Comparison of ENCODE assay signal across 8 cellular contexts in the genomic region with DNA sequence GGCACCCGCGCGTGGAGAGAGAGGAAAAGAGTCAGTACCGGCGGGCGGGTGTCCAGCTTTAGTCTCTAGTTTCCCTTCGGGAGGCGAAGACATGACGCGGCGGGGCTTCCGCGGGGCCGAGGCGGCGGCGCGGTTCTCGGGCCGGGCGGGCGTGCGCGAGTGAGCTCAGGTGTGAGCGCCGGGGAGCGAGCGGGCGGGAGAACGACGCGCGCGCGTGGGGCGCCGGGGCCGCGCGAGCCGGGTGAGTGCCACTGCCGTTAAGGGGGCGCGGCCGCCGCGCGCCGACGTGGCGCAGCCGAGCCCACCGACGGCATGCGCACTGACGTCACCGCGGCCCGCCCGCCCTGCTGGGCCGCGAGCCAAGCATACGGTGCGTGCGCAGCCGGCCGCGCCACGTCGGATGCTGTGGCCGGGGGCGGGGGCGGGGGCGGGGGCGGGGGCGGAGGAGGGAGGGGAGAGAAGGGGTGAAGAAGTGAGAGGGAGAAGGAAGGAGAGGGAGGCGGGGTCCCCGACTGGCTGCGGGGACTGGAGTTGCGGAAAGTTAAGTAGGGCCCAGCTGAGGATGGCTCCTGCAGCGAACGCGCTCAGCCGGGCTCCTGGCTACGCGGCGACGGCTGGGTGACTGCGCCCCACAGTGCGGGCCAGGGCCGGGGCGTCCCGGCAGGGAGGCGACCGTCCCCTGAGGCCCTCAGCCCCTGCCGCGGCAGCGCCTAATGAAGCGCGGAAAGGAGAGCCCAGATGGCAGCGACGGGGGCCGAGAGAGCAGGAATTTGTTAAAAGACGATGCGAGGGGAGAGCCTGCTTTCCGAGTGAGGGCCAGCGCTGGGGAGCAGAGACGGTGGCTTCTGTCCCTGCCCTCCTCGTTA. TPM values are rescaled to one million over a fixed set of nuclear protein-coding genes. Genes with fewer than 3 reads are reported as not detected.
DNase-seq lines count a peak whose midpoint lies in the region; ATAC-seq and TF ChIP-seq lines count a peak whose summit lies in the region.

A gene with protein sequence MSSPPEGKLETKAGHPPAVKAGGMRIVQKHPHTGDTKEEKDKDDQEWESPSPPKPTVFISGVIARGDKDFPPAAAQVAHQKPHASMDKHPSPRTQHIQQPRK (minus strand): TSS at position 259 of the 866 bp plus-strand sequence. CDS start 166 bp downstream, at position 93.

- intact Hi-C loops in naive thymus-derived CD4-positive, alpha-beta T cell (cut with micrococcal nuclease) = loop anchor here (1.0 to 5.0 kb wide), 7 partner anchors 59 to 511 kb away; a partner anchor contains a TSS

- H3K27me3 Mint-ChIP-seq in naive thymus-derived CD4-positive, alpha-beta T cell = peaks cover 0 to 14% (median 0%) of the 10 kb centered on the region in 5 donors
- H3K27me3 Mint-ChIP-seq in stimulated activated naive B cell treated with anti-CD40 and anti-IgM and Interleukin-4, amounts not matched to agents 10 μg/mL and 1 μg/mL and 100 μg/mL, for 72 hours = no peaks in the 10 kb centered on the region

- H3K79me2 ChIP-seq in fibroblast of lung (ENCODE audit: control insufficient read depth, insufficient read depth, low read length) = peaks cover 38% of the 10 kb centered on the region

- no peaks in the 10 kb centered on the region for H3K36me3 ChIP-seq in fibroblast of lung (ENCODE audit: control insufficient read depth, insufficient read depth, low read length)
- no peaks in the 10 kb centered on the region for H3K36me3 ChIP-seq in naive thymus-derived CD4-positive, alpha-beta T cell (ENCODE audit: control insufficient read depth in 2 of 3, insufficient read depth in 3 of 3, low read length in 3 of 3)

- peak; percentile 75 for ATAC-seq in GM21723 (IDR thresholded peaks at IDR 0.05; ENCODE audit: unreplicated experiment)
- ATAC-seq in naive thymus-derived CD4-positive, alpha-beta T cell = peak; percentile 93
- ATAC-seq in stimulated activated naive B cell treated with anti-CD40 and anti-IgM and Interleukin-4, amounts not matched to agents 10 μg/mL and 1 μg/mL and 100 μg/mL, for 72 hours (replicated peaks) = peak; percentile 81 to 84

- no peaks in the 10 kb centered on the region for H4K20me1 ChIP-seq in fibroblast of lung (ENCODE audit: control insufficient read depth, extremely low read depth, insufficient read depth, low read length)

- no peak for TF ChIP-seq CTCF in fibroblast of lung (conservative IDR thresholded peaks at IDR 0.05 in 1 of 2, IDR thresholded peaks at IDR 0.05 in 1 of 2; ENCODE audit: low read depth in 1 of 2, low read length in 2 of 2)

- peak within 1 kb of the TSS; percentile 89 to 96 (median 92) for H3K4me3 Mint-ChIP-seq in naive thymus-derived CD4-positive, alpha-beta T cell
- H3K4me3 Mint-ChIP-seq in stimulated activated naive B cell treated with anti-CD40 and anti-IgM and Interleukin-4, amounts not matched to agents 10 μg/mL and 1 μg/mL and 100 μg/mL, for 72 hours = peak within 1 kb of the TSS; percentile 86 to 88

- peak within 1 kb of the TSS; percentile 97 for H3K4me2 ChIP-seq in fibroblast of lung (ENCODE audit: extremely low read depth, insufficient read depth, low read length)

- H3K4me3 ChIP-seq in fibroblast of lung (replicated peaks in 1 of 4; ENCODE audit: control extremely low read depth in 1 of 4, insufficient read depth in 1 of 4, low read depth in 3 of 4, low read length in 4 of 4) = peak within 1 kb of the TSS; percentile 65 to 89 (median 78)
- peak within 1 kb of the TSS; percentile 73 for H3K4me3 ChIP-seq in naive thymus-derived CD4-positive, alpha-beta T cell (ENCODE audit: low read length)

- H3K9me3 Mint-ChIP-seq in naive thymus-derived CD4-positive, alpha-beta T cell = no peaks in the 10 kb centered on the region
- no peaks in the 10 kb centered on the region for H3K9me3 Mint-ChIP-seq in stimulated activated naive B cell treated with anti-CD40 and anti-IgM and Interleukin-4, amounts not matched to agents 10 μg/mL and 1 μg/mL and 100 μg/mL, for 72 hours

- peak within 1 kb of the TSS; percentile 80 for H2AFZ ChIP-seq in fibroblast of lung (ENCODE audit: low read length)

- CTCF ChIA-PET in naive thymus-derived CD4-positive, alpha-beta T cell (lab: Charles Lee) = no interaction called here

- peaks cover 0 to 8% (median 0%) of the 10 kb centered on the region in 5 donors for H3K36me3 Mint-ChIP-seq in naive thymus-derived CD4-positive, alpha-beta T cell
- H3K36me3 Mint-ChIP-seq in stimulated activated naive B cell treated with anti-CD40 and anti-IgM and Interleukin-4, amounts not matched to agents 10 μg/mL and 1 μg/mL and 100 μg/mL, for 72 hours = peaks cover 5 to 8% of the 10 kb centered on the region in 2 donors

- H3K9me3 ChIP-seq in fibroblast of lung (ENCODE audit: control insufficient read depth, insufficient read depth, low read depth, low read length) = no peaks in the 10 kb centered on the region
- H3K9me3 ChIP-seq in naive thymus-derived CD4-positive, alpha-beta T cell (ENCODE audit: control insufficient read depth in 2 of 3, low read length in 3 of 3) = no peaks in the 10 kb centered on the region

- DNase-seq in DMS79 (lab: John Stamatoyannopoulos, UW) (peak; percentile 43), KBM-7 (peak; percentile 93), RKO (ENCODE audit: low spot score) (peak; percentile 85), fibroblast of lung (ENCODE audit: low read depth in 2 of 2) (peak; percentile 75 to 88)
- peak; percentile 71 to 86 for DNase-seq in activated T-helper 1 cell treated with anti-CD3 and anti-CD28 coated beads, Interleukin-2, amount 50 U/mL, for 16 hours (ENCODE audit: low read depth in 1 of 2, low spot score in 1 of 2)
- peak; percentile 86 to 97 (median 92) for DNase-seq in naive thymus-derived CD4-positive, alpha-beta T cell
- DNase-seq in stimulated activated naive B cell treated with anti-CD40 and anti-IgM and Interleukin-4, amounts not matched to agents 10 μg/mL and 1 μg/mL and 100 μg/mL, for 72 hours = peak; percentile 85

- POLR2A ChIA-PET in naive thymus-derived CD4-positive, alpha-beta T cell (lab: Charles Lee) = interaction anchor here (1.3 kb wide), 1 partner anchor 59 kb away, joined by 3 read pairs; no protein-coding TSS in a partner anchor

- H3K27ac ChIP-seq in fibroblast of lung (ENCODE audit: insufficient read depth, low read length) = peak within 1 kb of the TSS; percentile 91
- peak within 1 kb of the TSS; percentile 83 for H3K27ac ChIP-seq in naive thymus-derived CD4-positive, alpha-beta T cell (ENCODE audit: low read depth, low read length)

- H3K4me1 ChIP-seq in fibroblast of lung (ENCODE audit: control insufficient read depth, extremely low read depth, insufficient read depth, low read length) = peaks cover 10% of the 10 kb centered on the region
- H3K4me1 ChIP-seq in naive thymus-derived CD4-positive, alpha-beta T cell (ENCODE audit: control insufficient read depth in 2 of 2, insufficient read depth in 2 of 2, low read length in 2 of 2) = peaks cover 15 to 17% of the 10 kb centered on the region in 2 donors

- H3K27ac Mint-ChIP-seq in naive thymus-derived CD4-positive, alpha-beta T cell = peak within 1 kb of the TSS; percentile 82 to 97 (median 89)
- H3K27ac Mint-ChIP-seq in stimulated activated naive B cell treated with anti-CD40 and anti-IgM and Interleukin-4, amounts not matched to agents 10 μg/mL and 1 μg/mL and 100 μg/mL, for 72 hours = peak within 1 kb of the TSS; percentile 96

- peaks cover 14 to 62% (median 55%) of the 10 kb centered on the region in 7 donors for H3K4me1 Mint-ChIP-seq in naive thymus-derived CD4-positive, alpha-beta T cell
- H3K4me1 Mint-ChIP-seq in stimulated activated naive B cell treated with anti-CD40 and anti-IgM and Interleukin-4, amounts not matched to agents 10 μg/mL and 1 μg/mL and 100 μg/mL, for 72 hours = peaks cover 51 to 85% of the 10 kb centered on the region in 2 donors

- no peaks in the 10 kb centered on the region for H3K27me3 ChIP-seq in fibroblast of lung (ENCODE audit: control insufficient read depth, insufficient read depth, low read length)
- no peaks in the 10 kb centered on the region for H3K27me3 ChIP-seq in naive thymus-derived CD4-positive, alpha-beta T cell (ENCODE audit: control insufficient read depth in 2 of 2, insufficient read depth in 2 of 2, low read length in 2 of 2)

- peak within 1 kb of the TSS; percentile 88 for H3K9ac ChIP-seq in fibroblast of lung (ENCODE audit: insufficient read depth, low read length)

- in situ Hi-C loops in KBM-7 (cut with MboI; ENCODE audit: low pct_unique_long_range_greater_than_20kb, low sequenced_read_pairs) = no loop called here

RNA-seq across cellular contexts. Expression of the gene that starts here (rescaled TPM):
- 24.7 and 56.6 TPM in 2 replicates for total RNA-seq in fibroblast of lung
- polyA plus RNA-seq in fibroblast of lung = 158 and 197 TPM in 2 replicates
- 180 and 243 TPM in 2 replicates for polyA plus RNA-seq in fibroblast of lung (2012)
- 244 and 298 TPM in 2 replicates for polyA minus RNA-seq in fibroblast of lung (ENCODE audit: low replicate concordance)
- total RNA-seq in naive thymus-derived CD4-positive, alpha-beta T cell = 10 to 100 TPM; 31.9 to 58.6 (median 38.5) TPM
- polyA plus RNA-seq in naive thymus-derived CD4-positive, alpha-beta T cell = 10 to 100 TPM; 60.9 to 91.6 TPM

Comparison
In these comparisons a context has a peak if more than half of its experiments do, and no peak if none do; other contexts are left out.
1. Peak in every context shown above with its lines: DNase-seq, ATAC-seq, H3K4me3 ChIP-seq and H3K27ac ChIP-seq.
2. DNase-seq: peak in every context shown above with its lines; median percentile 93 in KBM-7; 92 in naive thymus-derived CD4-positive, alpha-beta T cell; 85 in RKO; 85 in stimulated activated naive B cell treated with anti-CD40 and anti-IgM and Interleukin-4, amounts not matched to agents 10 μg/mL and 1 μg/mL and 100 μg/mL, for 72 hours; 82 in fibroblast of lung; 78 in activated T-helper 1 cell treated with anti-CD3 and anti-CD28 coated beads, Interleukin-2, amount 50 U/mL, for 16 hours; 43 in DMS79.